Comparison of ENCODE assay signal across 7 cellular contexts in the genomic region with DNA sequence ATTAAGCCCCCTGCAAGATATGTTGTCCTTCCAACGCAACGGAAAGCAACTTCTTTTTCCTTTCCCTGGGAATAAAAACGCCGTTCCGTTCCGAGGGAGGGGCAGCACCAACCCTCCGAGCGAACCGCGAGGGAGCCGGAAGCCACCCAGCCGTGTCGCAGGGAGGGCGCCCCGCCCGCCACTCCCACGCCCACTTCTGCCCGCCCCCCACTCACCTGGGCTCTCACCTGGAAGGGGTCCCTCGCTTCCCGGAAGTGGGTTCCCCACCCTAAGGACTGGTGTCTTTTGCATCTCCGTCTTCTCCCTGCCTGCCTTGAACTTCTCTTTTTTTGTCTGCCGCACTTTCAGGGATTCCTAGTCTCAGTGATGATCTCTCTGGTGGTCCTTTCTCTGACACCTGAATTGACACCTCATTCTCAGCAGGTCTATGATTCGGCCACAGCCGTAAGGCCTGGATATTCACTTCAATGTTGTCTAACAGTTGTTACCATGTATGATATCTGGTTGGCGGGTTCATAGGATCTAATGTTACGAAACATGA. TPM values are rescaled to one million over a fixed set of nuclear protein-coding genes. Genes with fewer than 3 reads are reported as not detected.
DNase-seq lines count a peak whose midpoint lies in the region; ATAC-seq, FAIRE-seq and TF ChIP-seq lines count a peak whose summit lies in the region.

No MANE protein-coding gene starts in this region.

- BruUV-seq in GM12878 (replicated peaks; lab: Mats Ljungman, UMichigan), result no TSS peak

- H3K9me3 ChIP-seq in GM12878 (replicated peaks; ENCODE audit: control insufficient read depth, insufficient read depth, low read length), result no peaks in the 10 kb centered on the region

- H3K27me3 ChIP-seq in GM12878 (replicated peaks in 1 of 2; ENCODE audit: control insufficient read depth in 2 of 2, insufficient read depth in 2 of 2, low read length in 1 of 2) (no peaks in the 10 kb centered on the region), kidney epithelial cell (ENCODE audit: control insufficient read depth, insufficient read depth, low read length) (peaks cover 5% of the 10 kb centered on the region)

- H3K36me3 ChIP-seq in GM12878 (ENCODE audit: control insufficient read depth in 2 of 2, insufficient read depth in 2 of 2, low read length in 1 of 2) (no peaks in the 10 kb centered on the region), kidney epithelial cell (ENCODE audit: control insufficient read depth, insufficient read depth, low read length) (no peaks in the 10 kb centered on the region)

- POLR2A ChIA-PET in GM12878 (lab: Charles Lee), result no interaction called here

- RAD21 ChIA-PET in GM12878 (lab: Charles Lee; ENCODE audit: unreplicated experiment), result no interaction called here

- TF ChIP-seq RAD21 in GM12878 (IDR thresholded peaks at IDR 0.05; ENCODE audit: insufficient read depth, low read depth, low read length), result no peak

- no peaks in the 10 kb centered on the region for H3K79me2 ChIP-seq in GM12878 (ENCODE audit: control insufficient read depth, insufficient read depth, low read length)

- FAIRE-seq in GM12878 (lab: Jason Lieb, UNC), result peak; percentile 27

- H3K27ac ChIP-seq in GM12878 (ENCODE audit: control insufficient read depth, insufficient read depth), result no peak overlapping the region

- TF ChIP-seq CTCF in GM12878 (IDR thresholded peaks at IDR 0.05 in 2 of 3, conservative IDR thresholded peaks at IDR 0.05 in 1 of 3; ENCODE audit: control insufficient read depth in 2 of 3, extremely low read depth in 1 of 3, insufficient read depth in 1 of 3, low read depth in 3 of 3, low read length in 3 of 3) (no peak), kidney epithelial cell (IDR thresholded peaks at IDR 0.05; ENCODE audit: insufficient read depth, low read length, poor library complexity, severe bottlenecking) (no peak)

- SMC1A ChIA-PET in GM12878 (lab: Charles Lee; ENCODE audit: uncharacterized antibody, unreplicated experiment), result no interaction called here

- ATAC-seq in GM18907 (IDR thresholded peaks at IDR 0.05; ENCODE audit: unreplicated experiment) (peak; percentile 26), HG03045 (IDR thresholded peaks at IDR 0.05; ENCODE audit: unreplicated experiment) (peak; percentile 28), GM12878 (peak; percentile 57)

- WGBS in GM12878 (ENCODE audit: insufficient coverage, insufficient replicate concordance, low lambda C conversion rate, missing lambda C conversion rate), result 17% methylated on average over 13 of the region's 26 CpGs

- DNase-seq in SK-MEL-5 (ENCODE audit: low read depth, low spot score), result peak; percentile 7
- DNase-seq in GM12878 (ENCODE audit: low read depth, low spot score), result no peak
- DNase-seq in kidney epithelial cell (ENCODE audit: low read depth), result no peak
- peak; percentile 15 to 16 for DNase-seq in stimulated activated CD4-positive, alpha-beta T cell treated with anti-CD3 and anti-CD28 coated beads, Interleukin-4, amount 100 ng/mL, for 48 hours (ENCODE audit: low read depth in 2 of 2)
- no peak for DNase-seq in mucosa of gallbladder (ENCODE audit: low spot score)

- CTCF ChIA-PET in GM12878 (lab: Yijun Ruan, JAX), result no interaction called here

- no peak for TF ChIP-seq EP300 in GM12878 (IDR thresholded peaks at IDR 0.05; ENCODE audit: borderline replicate concordance in 1 of 2, control insufficient read depth in 1 of 2, low read depth in 2 of 2, low read length in 2 of 2)

- H3K4me3 ChIP-seq in GM12878 (peak overlapping the region; percentile 90), kidney epithelial cell (ENCODE audit: low read depth, low read length) (peak overlapping the region; percentile 87)

- intact Hi-C loops in GM12878 (cut with micrococcal nuclease; ENCODE audit: unreplicated experiment), result no loop called here

- in situ Hi-C loops in SK-MEL-5 (cut with HindIII; ENCODE audit: low pct_unique_long_range_greater_than_20kb, low sequenced_read_pairs), result no loop called here
- in situ Hi-C loops in GM12878 (cut with MboI), result no loop called here

- H3K4me2 ChIP-seq in GM12878 (ENCODE audit: control insufficient read depth, insufficient read depth), result peak overlapping the region; percentile 64

- H3K4me1 ChIP-seq in GM12878 (ENCODE audit: control insufficient read depth, insufficient read depth, low read length), result no peaks in the 10 kb centered on the region; the same call in 1 of the 2 replicates

- H2AFZ ChIP-seq in GM12878 (ENCODE audit: control insufficient read depth, low read depth, low read length), result peak overlapping the region; percentile 79

- no peak overlapping the region for H3K9ac ChIP-seq in GM12878 (ENCODE audit: control insufficient read depth, insufficient read depth, low read length)

- TF ChIP-seq POLR2A in GM12878 (IDR thresholded peaks at IDR 0.05; ENCODE audit: low read depth, low read length), result no peak

- no peaks in the 10 kb centered on the region for H4K20me1 ChIP-seq in GM12878 (ENCODE audit: control insufficient read depth, insufficient read depth)

TF ChIP-seq in GM12878, 131 proteins besides CTCF, POLR2A, EP300 and RAD21:
- TF ChIP-seq SMC3 (IDR thresholded peaks at IDR 0.05; ENCODE audit: borderline replicate concordance, low read length) (no peak), ZNF384 (IDR thresholded peaks at IDR 0.05; ENCODE audit: borderline replicate concordance, low read depth, low read length) (no peak), EED (IDR thresholded peaks at IDR 0.05; ENCODE audit: low read depth) (no peak), NBN (IDR thresholded peaks at IDR 0.05) (peak; percentile 9; the same call in 1 of the 2 replicates), MYC (IDR thresholded peaks at IDR 0.05; ENCODE audit: insufficient read depth, insufficient read length, insufficient replicate concordance, low read length, severe bottlenecking) (no peak), EGR1 (IDR thresholded peaks at IDR 0.05; ENCODE audit: borderline replicate concordance in 1 of 2, low read depth in 2 of 2, low read length in 2 of 2) (peak in 1 of 2 experiments; percentile 46; a peak in 1 of 3 replicates), IKZF2 (IDR thresholded peaks at IDR 0.05) (no peak), ZBED1 (IDR thresholded peaks at IDR 0.05; ENCODE audit: borderline replicate concordance) (0 out of 2 replicates have a peak, but pooled peaks have one; percentile 29), SIX5 (IDR thresholded peaks at IDR 0.05; ENCODE audit: low read depth, low read length, severe bottlenecking) (no peak)
- TF ChIP-seq, protein P1, sequence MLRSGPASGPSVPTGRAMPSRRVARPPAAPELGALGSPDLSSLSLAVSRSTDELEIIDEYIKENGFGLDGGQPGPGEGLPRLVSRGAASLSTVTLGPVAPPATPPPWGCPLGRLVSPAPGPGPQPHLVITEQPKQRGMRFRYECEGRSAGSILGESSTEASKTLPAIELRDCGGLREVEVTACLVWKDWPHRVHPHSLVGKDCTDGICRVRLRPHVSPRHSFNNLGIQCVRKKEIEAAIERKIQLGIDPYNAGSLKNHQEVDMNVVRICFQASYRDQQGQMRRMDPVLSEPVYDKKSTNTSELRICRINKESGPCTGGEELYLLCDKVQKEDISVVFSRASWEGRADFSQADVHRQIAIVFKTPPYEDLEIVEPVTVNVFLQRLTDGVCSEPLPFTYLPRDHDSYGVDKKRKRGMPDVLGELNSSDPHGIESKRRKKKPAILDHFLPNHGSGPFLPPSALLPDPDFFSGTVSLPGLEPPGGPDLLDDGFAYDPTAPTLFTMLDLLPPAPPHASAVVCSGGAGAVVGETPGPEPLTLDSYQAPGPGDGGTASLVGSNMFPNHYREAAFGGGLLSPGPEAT (IDR thresholded peaks at IDR 0.05; ENCODE audit: low read depth), result no peak
- TF ChIP-seq, protein P2, sequence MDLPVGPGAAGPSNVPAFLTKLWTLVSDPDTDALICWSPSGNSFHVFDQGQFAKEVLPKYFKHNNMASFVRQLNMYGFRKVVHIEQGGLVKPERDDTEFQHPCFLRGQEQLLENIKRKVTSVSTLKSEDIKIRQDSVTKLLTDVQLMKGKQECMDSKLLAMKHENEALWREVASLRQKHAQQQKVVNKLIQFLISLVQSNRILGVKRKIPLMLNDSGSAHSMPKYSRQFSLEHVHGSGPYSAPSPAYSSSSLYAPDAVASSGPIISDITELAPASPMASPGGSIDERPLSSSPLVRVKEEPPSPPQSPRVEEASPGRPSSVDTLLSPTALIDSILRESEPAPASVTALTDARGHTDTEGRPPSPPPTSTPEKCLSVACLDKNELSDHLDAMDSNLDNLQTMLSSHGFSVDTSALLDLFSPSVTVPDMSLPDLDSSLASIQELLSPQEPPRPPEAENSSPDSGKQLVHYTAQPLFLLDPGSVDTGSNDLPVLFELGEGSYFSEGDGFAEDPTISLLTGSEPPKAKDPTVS (IDR thresholded peaks at IDR 0.05; ENCODE audit: low read depth, low read length), result 0 out of 2 replicates have a peak, but pooled peaks have one; percentile 10

RNA-seq across cellular contexts. Expression of a gene that starts 25.3 kb away (rescaled TPM):
- 17.0 and 17.3 TPM in 2 replicates for total RNA-seq in SK-MEL-5 (2014; rRNA removed; shearing (Covaris generic))
- 16.2 and 26.8 TPM in 2 replicates for polyA plus RNA-seq in SK-MEL-5 (2015; cell fraction: cytosol; rRNA removed)
- 22.8 and 38.9 TPM in 2 replicates for polyA plus RNA-seq in SK-MEL-5 (2015; cell fraction: nucleus; rRNA removed)
- not detected in 2 replicates for total RNA-seq in GM12878 (2013; cell fraction: nucleolus; rRNA removed)
- total RNA-seq in GM12878 (2014; rRNA removed) (not detected in 2 replicates), GM12878 (2014; rRNA removed; fragmentation: Illumina TruSeq; extraction: Trizol) (not detected in 2 replicates), GM12878 (2021) (0.41 TPM in 1 of 2 replicates, not detected in the other), kidney epithelial cell (1.0 and 3.9 TPM in 2 replicates), mucosa of gallbladder (15.4 TPM)
- 0.14 TPM for polyA plus RNA-seq in GM12878 (2011; ENCODE audit: low read depth)
- polyA plus RNA-seq in GM12878 (2011; rRNA removed) (not detected in 2 replicates), GM12878 (2014; fragmentation: Illumina TruSeq; extraction: Trizol) (not detected in 2 replicates), GM12878 (2014; fragmentation: Nextera tagmentation; extraction: Ambion mirVana) (not detected), GM12878 (2014; rRNA removed) (not detected in 2 replicates), GM12878 (2016; fragmentation: Nextera tagmentation; extraction: Ambion mirVana) (not detected)
- not detected in 2 replicates for polyA plus RNA-seq in GM12878 (2011; cell fraction: cytosol; rRNA removed)
- not detected in 2 replicates for polyA plus RNA-seq in GM12878 (2011; cell fraction: nucleus; rRNA removed)
- polyA plus RNA-seq in GM12878 (2012), result 0.21 and 0.47 TPM in 2 replicates
- polyA minus RNA-seq in GM12878 (2011; rRNA and poly(A)+ RNA removed), result not detected in 2 replicates
- polyA minus RNA-seq in GM12878 (2011; cell fraction: cytosol; rRNA and poly(A)+ RNA removed), result not detected in 2 replicates
- not detected in 2 replicates for polyA minus RNA-seq in GM12878 (2011; cell fraction: nucleus; rRNA and poly(A)+ RNA removed)

Comparison
In these comparisons a context has a peak if more than half of its experiments do, and no peak if none do; other contexts are left out.
1. DNase-seq: peak in SK-MEL-5 (single experiment) and stimulated activated CD4-positive, alpha-beta T cell treated with anti-CD3 and anti-CD28 coated beads, Interleukin-4, amount 100 ng/mL, for 48 hours (2 of 2); none in GM12878 (single experiment), kidney epithelial cell (single experiment) and mucosa of gallbladder (single experiment).
2. Peak in every context shown above with its lines, with median percentiles within 50 percentile points of each other: ATAC-seq.